Comparison of ENCODE assay signal across 18 cellular contexts in genomic region chr21:35491114-35491513, GRCh38.
DNase-seq lines count a peak whose midpoint lies in the region; ATAC-seq and TF ChIP-seq lines count a peak whose summit lies in the region.
"Had no signal": no experiment of that assay in that cellular context is flagged by ENCODE, and none has a peak within 500 bp of the region (broad histone marks: within the 10 kb centered on the region; RNA-seq: fewer than 3 reads in every experiment).

No MANE protein-coding gene starts in this region.

- H3K79me2 ChIP-seq in GM23338 (replicated peaks; ENCODE audit: insufficient read depth), result no peaks in the 10 kb centered on the region
- no peaks in the 10 kb centered on the region for H3K79me2 ChIP-seq in neural progenitor cell (ENCODE audit: low read depth)

- H3K9me3 Mint-ChIP-seq in GM23338, result peaks cover 3% of the 10 kb centered on the region; the same call in 1 of the 3 replicates
- H3K9me3 Mint-ChIP-seq in endothelial cell (ENCODE audit: unreplicated experiment), result no peaks in the 10 kb centered on the region
- H3K9me3 Mint-ChIP-seq in neural progenitor cell, result no peaks in the 10 kb centered on the region

- H4K20me1 ChIP-seq in GM23338 (replicated peaks; ENCODE audit: insufficient read depth) (no peaks in the 10 kb centered on the region), neural progenitor cell (ENCODE audit: low read depth) (no peaks in the 10 kb centered on the region)

- H3F3A ChIP-seq in GM23338 (replicated peaks; ENCODE audit: low read depth), result no peaks in the 10 kb centered on the region
- H3F3A ChIP-seq in neural progenitor cell (ENCODE audit: low read depth), result no peaks in the 10 kb centered on the region

- H3K27ac Mint-ChIP-seq in GM23338, result no peak overlapping the region
- no peak overlapping the region for H3K27ac Mint-ChIP-seq in endothelial cell (ENCODE audit: unreplicated experiment)
- no peak overlapping the region for H3K27ac Mint-ChIP-seq in neural progenitor cell
- H3K27ac Mint-ChIP-seq: B cell; CD4-positive, alpha-beta memory T cell had no signal

- DNase-seq in GM23338 (ENCODE audit: low spot score) (no peak), SJCRH30 (peak; percentile 21 to 56), endothelial cell (ENCODE audit: low spot score) (peak; percentile 8), neural progenitor cell (ENCODE audit: low spot score) (peak; percentile 24), NOMO-1 (lab: John Stamatoyannopoulos, UW; ENCODE audit: unreplicated experiment in 2 of 2) (no peak), mesenteric fat pad (ENCODE audit: low spot score) (no peak), KG1 (lab: John Stamatoyannopoulos, UW) (no peak)
- DNase-seq: ACHN; CD4-positive, alpha-beta memory T cell; H7; MM.1S; NCI-H2029; NCI-H510A; NCI-H82; SHP77 had no signal

- H3K4me3 ChIP-seq in GM23338, result no peak overlapping the region
- H3K4me3 ChIP-seq in SJCRH30, result no peak overlapping the region
- no peak overlapping the region for H3K4me3 ChIP-seq in neural progenitor cell

- H3K27me3 Mint-ChIP-seq in GM23338 (ENCODE audit: insufficient read depth, low read depth, poor library complexity) (no peaks in the 10 kb centered on the region), endothelial cell (ENCODE audit: unreplicated experiment) (no peaks in the 10 kb centered on the region), neural progenitor cell (ENCODE audit: insufficient read depth, low read depth) (peaks cover 2% of the 10 kb centered on the region)

- TF ChIP-seq CTCF in GM23338 (conservative IDR thresholded peaks at IDR 0.05; ENCODE audit: low read depth in 2 of 2) (no peak), endothelial cell (IDR thresholded peaks at IDR 0.05; ENCODE audit: unreplicated experiment) (no peak), neural progenitor cell (IDR thresholded peaks at IDR 0.05) (no peak)

- H3K27me3 ChIP-seq in GM23338 (ENCODE audit: insufficient read depth), result no peaks in the 10 kb centered on the region
- no peaks in the 10 kb centered on the region for H3K27me3 ChIP-seq in SJCRH30
- no peaks in the 10 kb centered on the region for H3K27me3 ChIP-seq in neural progenitor cell

- H3K4me3 Mint-ChIP-seq in GM23338 (no peak overlapping the region), endothelial cell (ENCODE audit: unreplicated experiment) (no peak overlapping the region), neural progenitor cell (no peak overlapping the region)
- H3K4me3 Mint-ChIP-seq: B cell; CD4-positive, alpha-beta memory T cell had no signal

- H3K27ac ChIP-seq in GM23338 (ENCODE audit: low read depth), result no peak overlapping the region
- no peak overlapping the region for H3K27ac ChIP-seq in SJCRH30
- H3K27ac ChIP-seq in neural progenitor cell, result no peak overlapping the region
- H3K27ac ChIP-seq: HL-60 had no signal

- no peaks in the 10 kb centered on the region for H3K4me1 ChIP-seq in GM23338 (ENCODE audit: insufficient read depth)
- H3K4me1 ChIP-seq in SJCRH30, result no peaks in the 10 kb centered on the region
- H3K4me1 ChIP-seq in neural progenitor cell, result no peaks in the 10 kb centered on the region

- H3K4me1 Mint-ChIP-seq in GM23338 (no peaks in the 10 kb centered on the region), endothelial cell (ENCODE audit: unreplicated experiment) (no peaks in the 10 kb centered on the region), neural progenitor cell (no peaks in the 10 kb centered on the region)
- H3K4me1 Mint-ChIP-seq: B cell; CD4-positive, alpha-beta memory T cell had no signal

- H3K4me2 ChIP-seq in GM23338, result no peak overlapping the region
- no peak overlapping the region for H3K4me2 ChIP-seq in neural progenitor cell

- H2AFZ ChIP-seq in GM23338, result no peak overlapping the region
- H2AFZ ChIP-seq in neural progenitor cell (replicated peaks), result no peak overlapping the region

- H3K36me3 Mint-ChIP-seq in GM23338 (ENCODE audit: low read depth) (no peaks in the 10 kb centered on the region), endothelial cell (ENCODE audit: low read depth, unreplicated experiment) (no peaks in the 10 kb centered on the region), neural progenitor cell (no peaks in the 10 kb centered on the region)
- H3K36me3 Mint-ChIP-seq: CD4-positive, alpha-beta memory T cell had no signal

- no peaks in the 10 kb centered on the region for H3K9me2 ChIP-seq in GM23338 (ENCODE audit: insufficient read depth)

- no peak overlapping the region for H3K9ac ChIP-seq in neural progenitor cell

- H3K9me3 ChIP-seq in SJCRH30 (replicated peaks) (peaks cover 4% of the 10 kb centered on the region; the same call in 1 of the 2 replicates), neural progenitor cell (ENCODE audit: low read depth) (no peaks in the 10 kb centered on the region)

- ATAC-seq in GM23338 (peak; percentile 50; the same call in 2 of the 3 replicates), HG02678 (IDR thresholded peaks at IDR 0.05; ENCODE audit: unreplicated experiment) (no peak)

- no peaks in the 10 kb centered on the region for H3K36me3 ChIP-seq in GM23338 (ENCODE audit: insufficient read depth)
- no peaks in the 10 kb centered on the region for H3K36me3 ChIP-seq in SJCRH30
- H3K36me3 ChIP-seq in neural progenitor cell, result no peaks in the 10 kb centered on the region

TF ChIP-seq in GM23338, 12 proteins besides CTCF, POLR2A, EP300 and RAD21:
- TF ChIP-seq ZNF331 (CRISPR knock-in tag; IDR thresholded peaks at IDR 0.05; ENCODE audit: low read depth) (no peak), REST (IDR thresholded peaks at IDR 0.05; ENCODE audit: unreplicated experiment) (peak; percentile 66)
TF ChIP-seq in GM23338: peak in this region for 1.

Comparison
In these comparisons a context has a peak if more than half of its experiments do, and no peak if none do; other contexts are left out.
1. DNase-seq: peak in SJCRH30 (2 of 2), endothelial cell (single experiment) and neural progenitor cell (single experiment); none in GM23338 (single experiment), NOMO-1 (0 of 2), mesenteric fat pad (single experiment) and KG1 (single experiment).